In the genomic region with DNA sequence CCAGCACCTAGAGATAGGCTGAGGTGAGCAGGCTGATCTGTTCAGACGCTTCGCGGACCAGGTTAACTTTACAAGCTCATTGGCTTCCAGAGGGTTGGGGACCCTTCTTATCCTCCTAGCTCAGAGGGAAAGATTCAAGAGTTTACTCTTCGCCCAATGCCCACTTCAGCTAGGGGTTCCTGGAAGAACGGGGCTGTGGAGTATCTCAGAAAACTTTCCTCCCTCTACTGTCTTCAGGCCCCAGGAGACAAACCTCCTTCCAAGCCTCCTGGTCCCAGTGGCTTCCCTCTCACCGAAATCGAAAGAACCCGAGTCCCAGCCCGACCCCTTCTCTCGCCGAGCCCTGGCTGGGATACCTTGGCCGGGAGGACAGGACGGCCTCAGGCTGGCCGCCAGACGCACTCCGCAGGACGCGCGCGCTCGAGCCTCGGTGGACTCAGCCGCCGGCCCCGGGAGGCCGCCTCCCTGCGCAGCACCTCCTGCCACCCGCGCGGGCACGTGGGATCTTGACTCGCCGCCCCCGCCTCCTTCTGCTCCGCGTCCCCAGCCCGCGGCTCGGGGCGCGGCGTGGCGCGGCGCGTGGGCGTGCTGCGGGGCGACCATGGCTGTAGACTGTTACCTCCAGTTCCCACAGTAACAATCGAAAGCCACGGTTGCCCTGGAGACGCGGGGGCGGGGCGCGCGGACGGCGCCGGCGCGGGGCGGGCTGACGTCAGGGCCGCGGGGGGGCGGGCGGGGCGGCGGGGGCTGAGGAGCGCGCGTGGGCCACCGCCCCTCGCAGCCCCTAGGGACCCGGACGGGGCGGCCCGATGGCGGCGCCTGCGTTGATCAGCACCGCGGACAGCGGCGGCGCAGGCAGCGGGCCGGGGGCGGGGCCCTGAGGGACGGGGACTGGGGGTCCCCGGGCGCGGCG, we compare ENCODE assay signal across 8 cellular contexts. TPM values are rescaled to one million over a fixed set of nuclear protein-coding genes. Genes with fewer than 3 reads are reported as not detected.
A peak's percentile ranks its signal among the peaks of the same experiment; 100 is the strongest.
DNase-seq lines count a peak whose midpoint lies in the region; ATAC-seq, FAIRE-seq and TF ChIP-seq lines count a peak whose summit lies in the region.

No MANE protein-coding gene starts in this region.

- peaks cover 0 to 2% (median 1%) of the 10 kb centered on the region in 3 donors for H3K36me3 Mint-ChIP-seq in CD8-positive, alpha-beta memory T cell

- POLR2A ChIA-PET in CD8-positive, alpha-beta memory T cell (lab: Charles Lee): interaction anchor here (1.0 to 1.3 kb wide), 2 partner anchors 26 to 195 kb away, joined by 3 read pairs; no protein-coding TSS in a partner anchor

- no peak for FAIRE-seq in urothelium cell line (lab: Jason Lieb, UNC)

- H3K27me3 Mint-ChIP-seq in CD8-positive, alpha-beta memory T cell: peaks cover 0 to 2% of the 10 kb centered on the region in 2 donors

- CTCF ChIA-PET in CD8-positive, alpha-beta memory T cell (lab: Charles Lee): interaction anchor here (0.8 kb wide), 1 partner anchor 195 kb away, joined by 3 read pairs; no protein-coding TSS in a partner anchor

- H3K9me3 ChIP-seq in CD8-positive, alpha-beta memory T cell (ENCODE audit: low read length): no peaks in the 10 kb centered on the region
- H3K9me3 ChIP-seq in HUES64 (ENCODE audit: insufficient read depth, low read depth, low read length) (no peaks in the 10 kb centered on the region), adipocyte (ENCODE audit: control insufficient read depth, low read length) (no peaks in the 10 kb centered on the region), left ventricle myocardium inferior (replicated peaks) (no peaks in the 10 kb centered on the region), psoas muscle (no peaks in the 10 kb centered on the region)

- peak overlapping the region; percentile 46 to 85 (median 57) for H3K27ac Mint-ChIP-seq in CD8-positive, alpha-beta memory T cell

- TF ChIP-seq CTCF in GM20000 (IDR thresholded peaks at IDR 0.05; ENCODE audit: extremely low read depth, missing control alignments) (no peak), left ventricle myocardium inferior (IDR thresholded peaks at IDR 0.05; ENCODE audit: borderline replicate concordance) (no peak), psoas muscle (IDR thresholded peaks at IDR 0.05) (no peak)

- H3K4me3 Mint-ChIP-seq in CD8-positive, alpha-beta memory T cell: peak overlapping the region; percentile 63 to 82 (median 77)

- H3K4me1 ChIP-seq in CD8-positive, alpha-beta memory T cell (ENCODE audit: insufficient read depth, low read length): peaks cover 24% of the 10 kb centered on the region
- H3K4me1 ChIP-seq in HUES64 (ENCODE audit: insufficient read depth, low read length) (0 out of 2 replicates have a peak, but pooled peaks cover 3% of the 10 kb centered on the region), adipocyte (ENCODE audit: control insufficient read depth, insufficient read depth, low read length) (peaks cover 14% of the 10 kb centered on the region), left ventricle myocardium inferior (peaks cover 48% of the 10 kb centered on the region), psoas muscle (peaks cover 11% of the 10 kb centered on the region)

- H3K4me1 Mint-ChIP-seq in CD8-positive, alpha-beta memory T cell: peaks cover 20 to 36% (median 22%) of the 10 kb centered on the region in 3 donors

- intact Hi-C loops in left ventricle myocardium inferior (cut with micrococcal nuclease): no loop called here
- intact Hi-C loops in psoas muscle (cut with DNase I): no loop called here

- H3K9me3 Mint-ChIP-seq in CD8-positive, alpha-beta memory T cell: no peaks in the 10 kb centered on the region

- peak; percentile 44 to 57 (median 51) for ATAC-seq in psoas muscle

- no peaks in the 10 kb centered on the region for H3K27me3 ChIP-seq in CD8-positive, alpha-beta memory T cell (ENCODE audit: insufficient read depth, low read length, poor library complexity, severe bottlenecking)
- H3K27me3 ChIP-seq in HUES64 (ENCODE audit: insufficient read depth, low read length) (peaks cover 67% of the 10 kb centered on the region), adipocyte (replicated peaks; ENCODE audit: control insufficient read depth, insufficient read depth, low read length) (no peaks in the 10 kb centered on the region), left ventricle myocardium inferior (ENCODE audit: low read depth) (peaks cover 38% of the 10 kb centered on the region), psoas muscle (ENCODE audit: insufficient read depth in 3 of 3, low read length in 2 of 3) (peaks cover 0 to 34% (median 4%) of the 10 kb centered on the region in 3 donors)

- no peaks in the 10 kb centered on the region for H3K36me3 ChIP-seq in CD8-positive, alpha-beta memory T cell (ENCODE audit: insufficient read depth, low read length)
- H3K36me3 ChIP-seq in HUES64 (ENCODE audit: insufficient read depth, low read length) (no peaks in the 10 kb centered on the region), adipocyte (ENCODE audit: control insufficient read depth, insufficient read depth, low read length, severe bottlenecking) (no peaks in the 10 kb centered on the region), left ventricle myocardium inferior (no peaks in the 10 kb centered on the region), psoas muscle (ENCODE audit: insufficient read depth in 1 of 2, low read depth in 1 of 2) (no peaks in the 10 kb centered on the region)

- H3K4me3 ChIP-seq in CD8-positive, alpha-beta memory T cell (ENCODE audit: low read length): peak overlapping the region; percentile 69
- H3K4me3 ChIP-seq in HUES64 (ENCODE audit: low read length) (peak overlapping the region; percentile 50), adipocyte (ENCODE audit: low read length) (peak overlapping the region; percentile 86), left ventricle myocardium inferior (peak overlapping the region; percentile 87), psoas muscle (peak overlapping the region; percentile 88)

- H3K9ac ChIP-seq in HUES64 (ENCODE audit: low read depth, low read length) (no peak overlapping the region), adipocyte (ENCODE audit: low read length) (peak overlapping the region; percentile 84)

- peak overlapping the region; percentile 60 for H3K27ac ChIP-seq in CD8-positive, alpha-beta memory T cell (ENCODE audit: low read depth, low read length)
- H3K27ac ChIP-seq in HUES64 (ENCODE audit: low read depth, low read length) (no peak overlapping the region), left ventricle myocardium inferior (replicated peaks) (peak overlapping the region; percentile 56), psoas muscle (no peak overlapping the region)

- peak; percentile 88 to 95 (median 90) for DNase-seq in CD8-positive, alpha-beta memory T cell
- peak; percentile 96 for DNase-seq in GM20000 (ENCODE audit: low spot score)
- peak; percentile 87 for DNase-seq in T follicular helper cell (ENCODE audit: low read depth)
- peak; percentile 94 for DNase-seq in adipocyte (ENCODE audit: low read depth)
- peak; percentile 90 for DNase-seq in left ventricle myocardium inferior
- peak; percentile 90 to 91 for DNase-seq in psoas muscle
- peak; percentile 88 for DNase-seq in urothelium cell line (ENCODE audit: low spot score)

- 5% methylated on average over 95 of the region's 95 CpGs for WGBS in HUES64
- WGBS in psoas muscle, 3 donors: 2 to 6% (median 4%) methylated on average over 32 to 95 of the region's 95 CpGs

RNA-seq across cellular contexts. Expression of gene HIC1, which starts 5.3 kb away (rescaled TPM):
- total RNA-seq in CD8-positive, alpha-beta memory T cell: 10 to 100 TPM; 39.5 to 42.7 TPM
- 1.3 TPM for polyA plus RNA-seq in CD8-positive, alpha-beta memory T cell
- polyA plus RNA-seq in HUES64 (2013, experiment 1 of 2): 0.15 TPM
- 0.32 TPM for polyA plus RNA-seq in HUES64 (2013, experiment 2 of 2)
- total RNA-seq in left ventricle myocardium inferior (23.5 TPM), psoas muscle (10 to 100 TPM in 1 of 4 donors, 1 to 10 TPM in 3; 4.3 to 12.6 (median 9.4) TPM)
- 1 to 10 TPM; 2.0 to 3.5 (median 2.1) TPM for polyA plus RNA-seq in psoas muscle

RNA-seq across cellular contexts. Expression of gene OVCA2, which starts 7.8 kb away (rescaled TPM):
- 10 to 100 TPM; 54.2 to 56.2 TPM for total RNA-seq in CD8-positive, alpha-beta memory T cell
- polyA plus RNA-seq in CD8-positive, alpha-beta memory T cell: 60.0 TPM
- polyA plus RNA-seq in HUES64 (2013, experiment 1 of 2): 24.9 TPM
- 23.5 TPM for polyA plus RNA-seq in HUES64 (2013, experiment 2 of 2)
- total RNA-seq in left ventricle myocardium inferior (16.6 TPM), psoas muscle (10 to 100 TPM; 10.1 to 23.0 (median 15.2) TPM)
- polyA plus RNA-seq in psoas muscle: 10 to 100 TPM; 29.2 to 66.1 (median 33.4) TPM

RNA-seq across cellular contexts. Expression of gene DPH1, which starts 19.6 kb away (rescaled TPM):
- 10 to 100 TPM; 38.5 to 43.8 TPM for total RNA-seq in CD8-positive, alpha-beta memory T cell
- 33.2 TPM for polyA plus RNA-seq in CD8-positive, alpha-beta memory T cell
- polyA plus RNA-seq in HUES64 (2013, experiment 1 of 2): 16.1 TPM
- polyA plus RNA-seq in HUES64 (2013, experiment 2 of 2): 17.9 TPM
- 29.1 TPM for total RNA-seq in left ventricle myocardium inferior
- total RNA-seq in psoas muscle: 10 to 100 TPM; 36.9 to 73.4 (median 45.5) TPM
- polyA plus RNA-seq in psoas muscle: 10 to 100 TPM; 13.5 to 51.9 (median 39.2) TPM

RNA-seq across cellular contexts. Expression of gene RTN4RL1, which starts 24.5 kb away (rescaled TPM):
- total RNA-seq in CD8-positive, alpha-beta memory T cell: 1 to 10 TPM; 1.0 to 1.2 TPM
- polyA plus RNA-seq in CD8-positive, alpha-beta memory T cell: 0.32 TPM
- polyA plus RNA-seq in HUES64 (2013, experiment 1 of 2): 0.30 TPM
- 0.57 TPM for polyA plus RNA-seq in HUES64 (2013, experiment 2 of 2)
- total RNA-seq in left ventricle myocardium inferior (4.0 TPM), psoas muscle (1 to 10 TPM in 2 of 4 donors, under 1 TPM in 2; 0.65 to 1.7 (median 1.2) TPM)
- 1 to 10 TPM in 1 of 3 donors, under 1 TPM in 2; 0.44 to 1.8 (median 0.70) TPM for polyA plus RNA-seq in psoas muscle

Comparison
In these comparisons a context has a peak if more than half of its experiments do, and no peak if none do; other contexts are left out.
1. H3K27ac ChIP-seq: peak in CD8-positive, alpha-beta memory T cell (single experiment) and left ventricle myocardium inferior (single experiment); none in HUES64 (single experiment) and psoas muscle (single experiment).
2. Peak in every context shown above with its lines, with median percentiles within 50 percentile points of each other: DNase-seq and H3K4me3 ChIP-seq.